ENCODE assay signal across 15 cellular contexts in genomic region chr6:35634316-35634715, GRCh38. TPM values are rescaled to one million over a fixed set of nuclear protein-coding genes. Genes with fewer than 3 reads are reported as not detected.
DNase-seq lines count a peak whose midpoint lies in the region; ATAC-seq and TF ChIP-seq lines count a peak whose summit lies in the region.
"Had no signal": no experiment of that assay in that cellular context is flagged by ENCODE, and none has a peak within 500 bp of the region (broad histone marks: within the 10 kb centered on the region; RNA-seq: fewer than 3 reads in every experiment).

No MANE protein-coding gene starts in this region.

- no peak overlapping the region for H2AFZ ChIP-seq in mesenchymal stem cell (ENCODE audit: low read depth, low read length)

- H3K27ac Mint-ChIP-seq in T-helper 2 cell treated with Interferon-gamma antibody and Interleukin-4, amounts not matched to agents 5 μg/mL and 100 μg/mL, for 36 hours, result peak overlapping the region; percentile 33
- peak overlapping the region; percentile 5 for H3K27ac Mint-ChIP-seq in activated CD4-positive, alpha-beta memory T cell treated with anti-CD3 and anti-CD28 coated beads for 36 hours
- H3K27ac Mint-ChIP-seq in nephron progenitor cell (no peak overlapping the region), WTC11 (no peak overlapping the region)
- H3K27ac Mint-ChIP-seq: activated naive CD8-positive, alpha-beta T cell treated with anti-CD3 and anti-CD28 coated beads, Interleukin-2, amount 10 ng/mL, durations not matched to agents 7 days and 5 days had no signal

- no peak overlapping the region for H2BK120ac ChIP-seq in mesenchymal stem cell (ENCODE audit: low read depth, low read length)

- H3K9ac ChIP-seq in mesenchymal stem cell (ENCODE audit: low read length), result no peak overlapping the region

- no peak overlapping the region for H3K14ac ChIP-seq in mesenchymal stem cell (ENCODE audit: low read length in 2 of 2)

- no peaks in the 10 kb centered on the region for H3K9me3 Mint-ChIP-seq in T-helper 2 cell treated with Interferon-gamma antibody and Interleukin-4, amounts not matched to agents 5 μg/mL and 100 μg/mL, for 36 hours
- no peaks in the 10 kb centered on the region for H3K9me3 Mint-ChIP-seq in activated CD4-positive, alpha-beta memory T cell treated with anti-CD3 and anti-CD28 coated beads for 36 hours
- no peaks in the 10 kb centered on the region for H3K9me3 Mint-ChIP-seq in nephron progenitor cell
- no peaks in the 10 kb centered on the region for H3K9me3 Mint-ChIP-seq in WTC11
- H3K9me3 Mint-ChIP-seq: activated naive CD8-positive, alpha-beta T cell treated with anti-CD3 and anti-CD28 coated beads, Interleukin-2, amount 10 ng/mL, durations not matched to agents 7 days and 5 days had no signal

- CTCF ChIA-PET in activated CD4-positive, alpha-beta memory T cell treated with anti-CD3 and anti-CD28 coated beads for 36 hours (lab: Charles Lee), result interaction anchor here (1.0 kb wide), 1 partner anchor 8 kb away, joined by 3 read pairs; no protein-coding TSS in a partner anchor
- CTCF ChIA-PET in WTC11 (lab: Charles Lee), result interaction anchor here (1.5 kb wide), 1 partner anchor 292 kb away, joined by 3 read pairs; the partner anchor contains the start of gene PPARD

- peaks cover 12% of the 10 kb centered on the region for H3K79me1 ChIP-seq in mesenchymal stem cell (replicated peaks; ENCODE audit: low read length, poor library complexity, severe bottlenecking)

- H3K9me3 ChIP-seq in psoas muscle (no peaks in the 10 kb centered on the region), mesenchymal stem cell (ENCODE audit: control insufficient read depth, low read length) (no peaks in the 10 kb centered on the region)

- H2BK5ac ChIP-seq in mesenchymal stem cell (ENCODE audit: low read depth, low read length, poor library complexity, severe bottlenecking), result no peak overlapping the region

- intact Hi-C loops in activated CD4-positive, alpha-beta memory T cell treated with anti-CD3 and anti-CD28 coated beads for 36 hours (cut with micrococcal nuclease), result no loop called here
- intact Hi-C loops in psoas muscle (cut with DNase I), result no loop called here

- peaks cover 26% of the 10 kb centered on the region for H3K4me1 Mint-ChIP-seq in T-helper 2 cell treated with Interferon-gamma antibody and Interleukin-4, amounts not matched to agents 5 μg/mL and 100 μg/mL, for 36 hours (ENCODE audit: low read depth)
- H3K4me1 Mint-ChIP-seq in activated CD4-positive, alpha-beta memory T cell treated with anti-CD3 and anti-CD28 coated beads for 36 hours (ENCODE audit: low read depth), result peaks cover 34% of the 10 kb centered on the region
- H3K4me1 Mint-ChIP-seq in nephron progenitor cell, result peaks cover under 1% of the 10 kb centered on the region
- H3K4me1 Mint-ChIP-seq in WTC11, result peaks cover 6% of the 10 kb centered on the region

- no peak overlapping the region for H3K4ac ChIP-seq in mesenchymal stem cell (ENCODE audit: low read depth in 1 of 2, low read length in 2 of 2)

- no peak overlapping the region for H3K23ac ChIP-seq in mesenchymal stem cell (ENCODE audit: low read length in 2 of 2)

- H2BK15ac ChIP-seq in mesenchymal stem cell (ENCODE audit: low read depth, poor library complexity, severe bottlenecking), result no peak overlapping the region

- ATAC-seq in psoas muscle, result peak in 2 of 4 donors; percentile 7 to 21
- ATAC-seq in WTC11, result no peak

- H3K4me3 ChIP-seq in fibroblast of the aortic adventitia (ENCODE audit: low read depth, low read length) (no peak overlapping the region), psoas muscle (no peak overlapping the region), mesenchymal stem cell (ENCODE audit: insufficient read depth in 1 of 2, low read depth in 1 of 2, low read length in 2 of 2) (no peak overlapping the region)
- H3K4me3 ChIP-seq: coronary artery had no signal

- H3K18ac ChIP-seq in mesenchymal stem cell (ENCODE audit: low read depth in 1 of 2, low read length in 2 of 2), result no peak overlapping the region

- H4K8ac ChIP-seq in mesenchymal stem cell (ENCODE audit: low read length), result no peak overlapping the region

- no peak for DNase-seq in T-helper 2 cell treated with Interferon-gamma antibody and Interleukin-4, amounts not matched to agents 5 μg/mL and 100 μg/mL, for 36 hours (ENCODE audit: low spot score)
- DNase-seq in T-helper 2 cell, result no peak
- DNase-seq in activated CD4-positive, alpha-beta memory T cell treated with anti-CD3 and anti-CD28 coated beads for 36 hours, result no peak
- DNase-seq in fibroblast of the aortic adventitia (ENCODE audit: low read depth), result peak; percentile 32
- peak in 1 of 2 donors; percentile 33 for DNase-seq in psoas muscle
- no peak for DNase-seq in mesenchymal stem cell
- no peak for DNase-seq in nephron progenitor cell
- DNase-seq in WTC11 (ENCODE audit: low spot score), result no peak
- DNase-seq: ACHN; activated CD4-positive, alpha-beta T cell treated with anti-CD3 and anti-CD28 coated beads, Interleukin-2, amount 50 U/mL, for 1 hour; activated naive CD8-positive, alpha-beta T cell treated with anti-CD3 and anti-CD28 coated beads, Interleukin-2, amount 10 ng/mL, durations not matched to agents 7 days and 5 days; DMS153; NCI-H2029 treated with DMSO at 0.1 percent for 48 hours; occipital lobe had no signal

- H3K4me3 Mint-ChIP-seq in T-helper 2 cell treated with Interferon-gamma antibody and Interleukin-4, amounts not matched to agents 5 μg/mL and 100 μg/mL, for 36 hours, result no peak overlapping the region
- no peak overlapping the region for H3K4me3 Mint-ChIP-seq in activated CD4-positive, alpha-beta memory T cell treated with anti-CD3 and anti-CD28 coated beads for 36 hours
- no peak overlapping the region for H3K4me3 Mint-ChIP-seq in nephron progenitor cell
- no peak overlapping the region for H3K4me3 Mint-ChIP-seq in WTC11
- H3K4me3 Mint-ChIP-seq: activated naive CD8-positive, alpha-beta T cell treated with anti-CD3 and anti-CD28 coated beads, Interleukin-2, amount 10 ng/mL, durations not matched to agents 7 days and 5 days had no signal

- H3K36me3 Mint-ChIP-seq in T-helper 2 cell treated with Interferon-gamma antibody and Interleukin-4, amounts not matched to agents 5 μg/mL and 100 μg/mL, for 36 hours (ENCODE audit: low read depth), result peaks cover 36% of the 10 kb centered on the region
- H3K36me3 Mint-ChIP-seq in activated CD4-positive, alpha-beta memory T cell treated with anti-CD3 and anti-CD28 coated beads for 36 hours, result peaks cover 32% of the 10 kb centered on the region
- H3K36me3 Mint-ChIP-seq in nephron progenitor cell (ENCODE audit: low read depth), result peaks cover 37% of the 10 kb centered on the region
- peaks cover 7% of the 10 kb centered on the region for H3K36me3 Mint-ChIP-seq in WTC11

- H3K27me3 Mint-ChIP-seq in T-helper 2 cell treated with Interferon-gamma antibody and Interleukin-4, amounts not matched to agents 5 μg/mL and 100 μg/mL, for 36 hours (ENCODE audit: low read depth), result no peaks in the 10 kb centered on the region
- H3K27me3 Mint-ChIP-seq in activated CD4-positive, alpha-beta memory T cell treated with anti-CD3 and anti-CD28 coated beads for 36 hours, result no peaks in the 10 kb centered on the region
- H3K27me3 Mint-ChIP-seq in nephron progenitor cell (ENCODE audit: low read depth, poor library complexity) (no peaks in the 10 kb centered on the region), WTC11 (ENCODE audit: low read depth) (no peaks in the 10 kb centered on the region)
- H3K27me3 Mint-ChIP-seq: activated naive CD8-positive, alpha-beta T cell treated with anti-CD3 and anti-CD28 coated beads, Interleukin-2, amount 10 ng/mL, durations not matched to agents 7 days and 5 days had no signal

- H3K36me3 ChIP-seq in psoas muscle (ENCODE audit: insufficient read depth in 1 of 2, low read depth in 1 of 2), result peaks cover 12 to 96% of the 10 kb centered on the region in 2 donors
- H3K36me3 ChIP-seq in mesenchymal stem cell (ENCODE audit: control insufficient read depth in 1 of 2, insufficient read depth in 2 of 2, low read depth in 1 of 2, low read length in 2 of 2), result no peaks in the 10 kb centered on the region

- TF ChIP-seq CTCF in fibroblast of the aortic adventitia (IDR thresholded peaks at IDR 0.05; ENCODE audit: insufficient read depth, low read length), result no peak
- no peak for TF ChIP-seq CTCF in psoas muscle (IDR thresholded peaks at IDR 0.05)
- TF ChIP-seq CTCF in nephron progenitor cell (IDR thresholded peaks at IDR 0.05), result no peak
- no peak for TF ChIP-seq CTCF in WTC11 (IDR thresholded peaks at IDR 0.05)

- POLR2A ChIA-PET in activated CD4-positive, alpha-beta memory T cell treated with anti-CD3 and anti-CD28 coated beads for 36 hours (lab: Charles Lee), result no interaction called here
- POLR2A ChIA-PET in WTC11 (lab: Charles Lee), result no interaction called here

- H3K27ac ChIP-seq in psoas muscle (peak overlapping the region; percentile 54), mesenchymal stem cell (ENCODE audit: low read length, poor library complexity, severe bottlenecking) (no peak overlapping the region)

- no peak overlapping the region for H4K91ac ChIP-seq in mesenchymal stem cell (ENCODE audit: low read length)

- H2BK12ac ChIP-seq in mesenchymal stem cell (ENCODE audit: low read length in 2 of 2), result no peak overlapping the region

- H3K27me3 ChIP-seq in psoas muscle (ENCODE audit: insufficient read depth in 3 of 3, low read length in 2 of 3) (no peaks in the 10 kb centered on the region), mesenchymal stem cell (ENCODE audit: control insufficient read depth in 1 of 2, insufficient read depth in 1 of 2, low read length in 2 of 2) (no peaks in the 10 kb centered on the region)

- H3K4me2 ChIP-seq in mesenchymal stem cell (ENCODE audit: low read length, poor library complexity, severe bottlenecking), result no peak overlapping the region

- 25 to 33% (median 26%) methylated on average over 2 of the region's 2 CpGs for WGBS in psoas muscle, 3 donors
- 61% methylated on average over 2 of the region's 2 CpGs for WGBS in mesenchymal stem cell

- no peak overlapping the region for H2AK5ac ChIP-seq in mesenchymal stem cell (ENCODE audit: low read length, severe bottlenecking)

- H3K4me1 ChIP-seq in psoas muscle (peaks cover 29% of the 10 kb centered on the region), mesenchymal stem cell (ENCODE audit: control insufficient read depth, insufficient read depth, low read depth, low read length) (peaks cover 2% of the 10 kb centered on the region)

TF ChIP-seq in WTC11, 78 proteins besides CTCF, POLR2A, EP300 and RAD21 (continues in another document):
- TF ChIP-seq CREM (CRISPR knock-in tag; IDR thresholded peaks at IDR 0.05) (no peak), ZNF138 (CRISPR knock-in tag; conservative IDR thresholded peaks at IDR 0.05) (no peak)

RNA-seq across cellular contexts. Expression of gene FKBP5, which starts 54.4 kb away (rescaled TPM):
- 100 to 1,000 TPM; 111 to 112 TPM for total RNA-seq in activated CD4-positive, alpha-beta memory T cell treated with anti-CD3 and anti-CD28 coated beads for 36 hours
- total RNA-seq in fibroblast of the aortic adventitia (ENCODE audit: low replicate concordance), result 2.9 and 5.3 TPM in 2 replicates
- 1,000 to 10,000 TPM in 1 of 4 donors, 100 to 1,000 TPM in 2, 10 to 100 TPM in 1; 56.5 to 1,905 (median 378) TPM for total RNA-seq in psoas muscle
- 100 to 1,000 TPM; 296 to 849 (median 675) TPM for polyA plus RNA-seq in psoas muscle
- 112 TPM for polyA plus RNA-seq in mesenchymal stem cell (2013, experiment 1 of 2)
- polyA plus RNA-seq in mesenchymal stem cell (2013, experiment 2 of 2), result 113 TPM
- total RNA-seq in WTC11 (2021), result 27.0 to 29.4 TPM (median 27.2 TPM) in 3 replicates

Comparison
In these comparisons a context has a peak if more than half of its experiments do, and no peak if none do; other contexts are left out.
1. H3K27ac Mint-ChIP-seq: peak in T-helper 2 cell treated with Interferon-gamma antibody and Interleukin-4, amounts not matched to agents 5 μg/mL and 100 μg/mL, for 36 hours (single experiment) and activated CD4-positive, alpha-beta memory T cell treated with anti-CD3 and anti-CD28 coated beads for 36 hours (single experiment); none in nephron progenitor cell (single experiment) and WTC11 (single experiment).